ENCODE assay signal across 8 cellular contexts in the genomic region with DNA sequence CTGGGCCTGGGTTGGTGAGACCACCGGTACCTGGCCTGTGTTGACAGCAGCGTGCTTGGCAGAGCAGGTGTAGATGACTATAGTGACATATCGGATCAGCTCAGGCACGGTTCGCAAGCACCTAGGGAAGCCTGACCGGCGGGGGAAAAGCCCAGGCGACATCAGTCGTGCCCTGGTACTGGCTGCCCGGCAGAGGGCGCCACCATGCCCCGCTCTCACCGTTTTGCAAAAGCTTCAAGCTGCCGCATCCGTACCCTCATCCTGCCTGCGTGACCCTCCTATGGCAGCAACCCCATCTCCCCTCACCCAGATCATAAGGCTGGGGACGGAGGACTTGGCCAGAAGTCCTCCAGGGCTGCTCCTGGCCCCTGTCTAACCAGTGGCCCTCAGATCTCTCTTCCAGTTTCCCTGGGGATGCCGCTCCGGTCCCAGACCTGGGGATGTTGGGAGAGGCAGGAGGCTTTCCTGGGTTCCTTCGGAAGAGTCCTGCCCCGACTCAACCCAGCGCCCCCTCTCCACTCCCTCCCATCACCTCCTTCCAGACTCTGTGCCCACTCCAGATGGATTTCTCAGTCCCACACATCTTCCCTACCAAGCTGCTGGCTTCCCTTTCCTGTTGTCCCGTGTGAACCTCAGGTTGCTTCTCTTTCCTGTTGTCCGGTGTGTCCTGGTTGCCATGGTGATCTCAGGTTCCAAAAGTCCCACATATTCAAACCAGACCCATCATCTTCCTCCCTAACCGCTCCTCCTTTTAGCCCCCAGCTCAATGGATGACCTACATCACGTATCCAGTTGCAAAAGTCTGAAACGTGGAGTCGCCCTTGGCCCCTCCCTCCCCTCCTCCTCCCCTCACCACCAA. TPM values are rescaled to one million over a fixed set of nuclear protein-coding genes. Genes with fewer than 3 reads are reported as not detected.
DNase-seq lines count a peak whose midpoint lies in the region; ATAC-seq and TF ChIP-seq lines count a peak whose summit lies in the region.

No MANE protein-coding gene starts in this region.

- H3K4me3 ChIP-seq in DOHH2 (ENCODE audit: low read length) = no peak overlapping the region
- peak overlapping the region; percentile 73 for H3K4me3 ChIP-seq in HUES6 (ENCODE audit: low read depth, low read length)
- no peak overlapping the region for H3K4me3 ChIP-seq in uterus

- intact Hi-C loops in Right ventricle myocardium inferior (cut with DNase I) = loop anchor here (5.0 kb wide), 1 partner anchor 38 kb away; no protein-coding TSS in a partner anchor
- intact Hi-C loops in uterus (cut with DNase I; ENCODE audit: low total_unique reads) = loop anchor here (10.0 kb wide), 1 partner anchor 231 kb away; no protein-coding TSS in a partner anchor

- no peak overlapping the region for H3K9ac ChIP-seq in HUES6 (ENCODE audit: low read length)

- H4K20me1 ChIP-seq in DOHH2 (ENCODE audit: control insufficient read depth, insufficient read depth, low read depth, low read length) = no peaks in the 10 kb centered on the region

- H3K27ac ChIP-seq in DOHH2 (ENCODE audit: low read depth, low read length) (no peak overlapping the region), HUES6 (ENCODE audit: low read depth, low read length) (no peak overlapping the region), uterus (no peak overlapping the region)

- H3K9me3 ChIP-seq in DOHH2 (ENCODE audit: control insufficient read depth, insufficient read depth, low read length) (no peaks in the 10 kb centered on the region), HUES6 (ENCODE audit: control insufficient read depth, insufficient read depth, low read depth, low read length) (no peaks in the 10 kb centered on the region; the same call in 1 of the 2 replicates), uterus (no peaks in the 10 kb centered on the region)

- no peaks in the 10 kb centered on the region for H3F3A ChIP-seq in DOHH2 (ENCODE audit: control insufficient read depth, insufficient read depth)

- H3K4me1 ChIP-seq in DOHH2 (ENCODE audit: control insufficient read depth, low read length) (peaks cover 8% of the 10 kb centered on the region), HUES6 (ENCODE audit: control insufficient read depth, insufficient read depth, low read length) (peaks cover 9% of the 10 kb centered on the region), uterus (no peaks in the 10 kb centered on the region)

- peak overlapping the region; percentile 34; the same call in 1 of the 2 replicates for H3K4me2 ChIP-seq in DOHH2 (ENCODE audit: low read length)

- H3K36me3 ChIP-seq in DOHH2 (ENCODE audit: control insufficient read depth, low read length) = no peaks in the 10 kb centered on the region
- H3K36me3 ChIP-seq in HUES6 (ENCODE audit: control insufficient read depth, insufficient read depth, low read length) = no peaks in the 10 kb centered on the region
- no peaks in the 10 kb centered on the region for H3K36me3 ChIP-seq in uterus

- H3K79me2 ChIP-seq in DOHH2 (ENCODE audit: control insufficient read depth, low read length) = no peaks in the 10 kb centered on the region

- ATAC-seq in Right ventricle myocardium inferior = peak; percentile 59
- no peak for ATAC-seq in GM21390 (IDR thresholded peaks at IDR 0.05; ENCODE audit: unreplicated experiment)

- no peak overlapping the region for H3K27ac Mint-ChIP-seq in progenitor cell of endocrine pancreas

- H3K27me3 ChIP-seq in DOHH2 (ENCODE audit: control insufficient read depth, low read length) = peaks cover 37% of the 10 kb centered on the region
- H3K27me3 ChIP-seq in HUES6 (ENCODE audit: control insufficient read depth, insufficient read depth, low read length) = peaks cover 91% of the 10 kb centered on the region
- H3K27me3 ChIP-seq in uterus = peaks cover 19 to 36% of the 10 kb centered on the region in 2 donors

- H3K9me2 ChIP-seq in DOHH2 (replicated peaks; ENCODE audit: control insufficient read depth, low read length) = no peaks in the 10 kb centered on the region

- peaks cover 11% of the 10 kb centered on the region for H3K4me1 Mint-ChIP-seq in progenitor cell of endocrine pancreas (ENCODE audit: low read depth)

- peak; percentile 94 for TF ChIP-seq CTCF in DOHH2 (IDR thresholded peaks at IDR 0.05; ENCODE audit: low read depth, low read length, poor library complexity, severe bottlenecking)
- TF ChIP-seq CTCF in progenitor cell of endocrine pancreas (IDR thresholded peaks at IDR 0.05; ENCODE audit: unreplicated experiment) = peak; percentile 95
- peak; percentile 42 to 73 (median 60) for TF ChIP-seq CTCF in uterus (IDR thresholded peaks at IDR 0.05)

- H3K9me3 Mint-ChIP-seq in progenitor cell of endocrine pancreas (ENCODE audit: low read depth) = no peaks in the 10 kb centered on the region

- DNase-seq in SHP77 (lab: John Stamatoyannopoulos, UW) (peak; percentile 70 to 79), Right ventricle myocardium inferior (ENCODE audit: missing footprints) (peak; percentile 87), progenitor cell of endocrine pancreas (ENCODE audit: low spot score, unreplicated experiment) (peak; percentile 69), uterus (peak in 1 of 2 donors; percentile 52)
- peak; percentile 70 to 82 (median 76) for DNase-seq in activated naive CD4-positive, alpha-beta T cell (lab: John Stamatoyannopoulos, UW)

- H3K36me3 Mint-ChIP-seq in progenitor cell of endocrine pancreas (ENCODE audit: insufficient read depth) = no peaks in the 10 kb centered on the region

- H3K27me3 Mint-ChIP-seq in progenitor cell of endocrine pancreas = peaks cover 91% of the 10 kb centered on the region

- peak overlapping the region; percentile 28 for H3K4me3 Mint-ChIP-seq in progenitor cell of endocrine pancreas (ENCODE audit: low read depth)

- TF ChIP-seq POLR2A in uterus (IDR thresholded peaks at IDR 0.05) = no peak

RNA-seq across cellular contexts. Expression of a gene that starts 13.7 kb away (rescaled TPM):
- total RNA-seq in Right ventricle myocardium inferior (not detected), progenitor cell of endocrine pancreas (0.41 and 0.60 TPM in 2 replicates), uterus (not detected)

RNA-seq across cellular contexts. Expression of a gene that starts 35.0 kb away (rescaled TPM):
- 0.16 TPM for total RNA-seq in Right ventricle myocardium inferior
- total RNA-seq in progenitor cell of endocrine pancreas = not detected in 2 replicates
- total RNA-seq in uterus = 1 to 10 TPM in 1 of 4 donors, under 1 TPM in 2, not detected in 1; 0.14 to 1.5 (median 0.24) TPM

RNA-seq across cellular contexts. Expression of a gene that starts 44.5 kb away (rescaled TPM):
- total RNA-seq in Right ventricle myocardium inferior (not detected), progenitor cell of endocrine pancreas (not detected in 2 replicates), uterus (under 1 TPM in 1 of 4 donors, not detected in 3; 0.26 TPM)

RNA-seq across cellular contexts. Expression of a gene that starts 50.0 kb away (rescaled TPM):
- not detected for total RNA-seq in Right ventricle myocardium inferior
- total RNA-seq in progenitor cell of endocrine pancreas = 0.47 TPM in 1 of 2 replicates, not detected in the other
- total RNA-seq in uterus = under 1 TPM in 1 of 4 donors, not detected in 3; 0.61 TPM
